In the genomic region with DNA sequence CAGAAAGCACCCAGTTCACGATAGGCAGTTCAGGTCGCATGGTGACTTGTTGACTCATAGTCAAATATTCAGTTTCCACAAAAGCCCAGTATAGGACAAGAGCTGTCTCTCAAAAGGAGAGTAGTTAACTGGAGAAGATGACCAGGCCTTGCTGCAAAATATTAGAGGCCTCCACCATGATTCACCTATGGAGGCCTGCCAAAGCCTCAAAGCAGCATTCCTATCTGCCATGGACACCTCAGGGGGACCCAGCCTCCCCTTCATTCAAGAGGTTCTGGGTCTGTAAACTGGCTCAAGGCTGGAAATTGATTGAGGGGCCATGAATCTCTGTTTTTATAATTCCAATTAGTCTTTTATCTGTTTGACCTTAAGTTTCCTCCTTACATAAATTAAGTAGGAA, we compare ENCODE assay signal across 5 cellular contexts.
DNase-seq lines count a peak whose midpoint lies in the region; ATAC-seq and TF ChIP-seq lines count a peak whose summit lies in the region.
"Not testable (repeated sequence)": the region's sequence is repeated elsewhere in the genome, so short reads cannot be mapped to it uniquely, and the experiment has no call there.

No MANE protein-coding gene starts in this region.

- H3K36me3 ChIP-seq in MG63; RWPE2 (ENCODE audit: low read depth): not testable (repeated sequence)

- H3K27me3 ChIP-seq in MG63; RWPE2 (ENCODE audit: insufficient read depth, poor library complexity, severe bottlenecking): not testable (repeated sequence)

- ATAC-seq in RWPE2 (ENCODE audit: low read depth) = not testable (repeated sequence)

- DNase-seq in Daoy (ENCODE audit: low read depth) (peak; percentile 17), HS-27A (ENCODE audit: low read depth) (peak; percentile 4), MG63 (peak; percentile 76), kidney tubule cell (ENCODE audit: low spot score) (peak; percentile 23)
- not testable (repeated sequence) for DNase-seq in RWPE2 (ENCODE audit: low spot score)

- H3K27ac ChIP-seq in RWPE2 (ENCODE audit: poor library complexity, severe bottlenecking) = peak overlapping the region; percentile 36

- H3K4me3 ChIP-seq in MG63; RWPE2 (ENCODE audit: severe bottlenecking): not testable (repeated sequence)

- H3K4me1 ChIP-seq in RWPE2 (ENCODE audit: insufficient read depth, poor library complexity, severe bottlenecking) = not testable (repeated sequence)

- not testable (repeated sequence) for H3K9me3 ChIP-seq in MG63; RWPE2 (ENCODE audit: severe bottlenecking)

- TF ChIP-seq CTCF in RWPE2 (IDR thresholded peaks at IDR 0.05; ENCODE audit: poor library complexity, severe bottlenecking) = not testable (repeated sequence)
